In genomic region chr3:158672293-158673176, GRCh38 we compare ENCODE assay signal across 8 cellular contexts. TPM values are rescaled to one million over a fixed set of nuclear protein-coding genes. Genes with fewer than 3 reads are reported as not detected.
DNase-seq lines count a peak whose midpoint lies in the region; TF ChIP-seq lines count a peak whose summit lies in the region.

TSS of gene LXN (minus strand) at chr3:158672648. CDS start at chr3:158672478, 170 bp downstream.

- no peaks in the 10 kb centered on the region for H3K27me3 ChIP-seq in mononuclear cell (ENCODE audit: insufficient read depth, low read length)

- DNase-seq in GM12864 (ENCODE audit: low read depth) (peak; percentile 65), HCEC 1CT (peak; percentile 89), NCI-H1105 (lab: John Stamatoyannopoulos, UW) (peak; percentile 56), epithelial cell of proximal tubule (ENCODE audit: low read depth) (peak; percentile 39), NCI-H345 (lab: John Stamatoyannopoulos, UW) (no peak)
- peak; percentile 79 for DNase-seq in activated T-cell treated with anti-CD3 and anti-CD28 coated beads, Interleukin-2, amount 50 U/mL, for 1 hour
- peak; percentile 23 to 46 for DNase-seq in stimulated activated CD8-positive, alpha-beta memory T cell treated with anti-CD3 and anti-CD28 coated beads, Interleukin-4, amount 100 ng/mL, for 1 hour (ENCODE audit: low read depth in 2 of 2, low spot score in 1 of 2)

- H3K9me3 ChIP-seq in mononuclear cell (ENCODE audit: low read depth, low read length): no peaks in the 10 kb centered on the region

- H3K4me1 ChIP-seq in mononuclear cell (ENCODE audit: insufficient read depth, low read length): peaks cover 13% of the 10 kb centered on the region

- H3K4me3 ChIP-seq in GM12864 (ENCODE audit: low read depth, low read length) (peak within 1 kb of the TSS; percentile 68), epithelial cell of proximal tubule (ENCODE audit: low read depth, low read length) (peak within 1 kb of the TSS; percentile 71), mononuclear cell (ENCODE audit: low read length) (peak within 1 kb of the TSS; percentile 45)

- TF ChIP-seq CTCF in GM12864 (IDR thresholded peaks at IDR 0.05; ENCODE audit: low read depth, low read length, missing control alignments) (peak; percentile 71), epithelial cell of proximal tubule (conservative IDR thresholded peaks at IDR 0.05; ENCODE audit: low read depth, low read length) (peak; percentile 90)

RNA-seq across cellular contexts. Expression of gene LXN, which starts in this region (rescaled TPM):
- total RNA-seq in epithelial cell of proximal tubule: 13.3 and 14.4 TPM in 2 replicates
- 2.7 TPM for total RNA-seq in mononuclear cell
